21 cellular contexts compared by ENCODE assay signal in genomic region chr10:113849140-113849803, GRCh38. TPM values are rescaled to one million over a fixed set of nuclear protein-coding genes. Genes with fewer than 3 reads are reported as not detected.
A peak's percentile ranks its signal among the peaks of the same experiment; 100 is the strongest.
DNase-seq lines count a peak whose midpoint lies in the region; ATAC-seq and TF ChIP-seq lines count a peak whose summit lies in the region.
"Had no signal": no experiment of that assay in that cellular context is flagged by ENCODE, and none has a peak within 500 bp of the region (broad histone marks: within the 10 kb centered on the region; RNA-seq: fewer than 3 reads in every experiment).

No MANE protein-coding gene starts in this region.

- intact Hi-C loops in aorta (cut with DNase I), result no loop called here
- intact Hi-C loops in tibial artery (cut with DNase I; ENCODE audit: low total_unique reads), result no loop called here

- H3K4me1 Mint-ChIP-seq in activated T-cell treated with anti-CD3 and anti-CD28 coated beads, Interleukin-2, amount 50 U/mL, for 72 hours (ENCODE audit: low read depth), result peaks cover 44% of the 10 kb centered on the region
- H3K4me1 Mint-ChIP-seq in activated T-cell treated with anti-CD3 and anti-CD28 coated beads, Interleukin-2, amount 50 U/mL, for 24 hours (ENCODE audit: low read depth), result peaks cover 44% of the 10 kb centered on the region
- H3K4me1 Mint-ChIP-seq in activated T-helper 17 cell treated with anti-CD3 and anti-CD28 coated beads, Interleukin-2, amount 50 U/mL, for 72 hours, result peaks cover 15% of the 10 kb centered on the region

- peak overlapping the region in 1 of 2 donors; percentile 74 for H3K4me3 Mint-ChIP-seq in activated T-cell treated with anti-CD3 and anti-CD28 coated beads, Interleukin-2, amount 50 U/mL, for 72 hours
- H3K4me3 Mint-ChIP-seq in activated T-cell treated with anti-CD3 and anti-CD28 coated beads, Interleukin-2, amount 50 U/mL, for 24 hours, result no peak overlapping the region
- H3K4me3 Mint-ChIP-seq in activated T-helper 17 cell treated with anti-CD3 and anti-CD28 coated beads, Interleukin-2, amount 50 U/mL, for 72 hours, result peak overlapping the region; percentile 68

- H2AFZ ChIP-seq in Loucy (ENCODE audit: low read length), result no peak overlapping the region

- peak overlapping the region; percentile 95 for H3K4me2 ChIP-seq in Loucy (ENCODE audit: low read depth, low read length, poor library complexity, severe bottlenecking)
- H3K4me2 ChIP-seq: BLaER1 treated with 17β-estradiol and CSF1 and Interleukin-3, amounts not matched to agents 10 nM and 100 nM had no signal

- no peak for ATAC-seq in activated T-cell treated with anti-CD3 and anti-CD28 coated beads, Interleukin-2, amount 50 U/mL, for 72 hours (replicated peaks in 1 of 2)
- no peak for ATAC-seq in activated T-helper 17 cell treated with anti-CD3 and anti-CD28 coated beads, Interleukin-2, amount 50 U/mL, for 72 hours (replicated peaks)
- ATAC-seq in aorta (ENCODE audit: low FRiP score), result no peak
- no peak for ATAC-seq in HG03039 (IDR thresholded peaks at IDR 0.05; ENCODE audit: unreplicated experiment)

- no peaks in the 10 kb centered on the region for H3K27me3 ChIP-seq in Loucy (ENCODE audit: insufficient read depth, low read length, poor library complexity, severe bottlenecking)
- no peaks in the 10 kb centered on the region for H3K27me3 ChIP-seq in aorta (ENCODE audit: control insufficient read depth in 1 of 2, insufficient read depth in 2 of 2, low read length in 1 of 2)
- no peaks in the 10 kb centered on the region for H3K27me3 ChIP-seq in tibial artery
- H3K27me3 ChIP-seq: BLaER1 treated with 17β-estradiol and CSF1 and Interleukin-3, amounts not matched to agents 10 nM and 100 nM; SJSA1 had no signal

- H3K27me3 Mint-ChIP-seq in activated T-cell treated with anti-CD3 and anti-CD28 coated beads, Interleukin-2, amount 50 U/mL, for 72 hours (ENCODE audit: low read depth), result no peaks in the 10 kb centered on the region
- H3K27me3 Mint-ChIP-seq in activated T-cell treated with anti-CD3 and anti-CD28 coated beads, Interleukin-2, amount 50 U/mL, for 24 hours, result no peaks in the 10 kb centered on the region
- no peaks in the 10 kb centered on the region for H3K27me3 Mint-ChIP-seq in activated T-helper 17 cell treated with anti-CD3 and anti-CD28 coated beads, Interleukin-2, amount 50 U/mL, for 72 hours
- H3K27me3 Mint-ChIP-seq: CD4-positive, alpha-beta T cell had no signal

- peak; percentile 37; the same call in 1 of the 2 replicates for TF ChIP-seq CTCF in Loucy (conservative IDR thresholded peaks at IDR 0.05; ENCODE audit: low read length)
- no peak for TF ChIP-seq CTCF in tibial artery (IDR thresholded peaks at IDR 0.05)

- no peaks in the 10 kb centered on the region for H4K20me1 ChIP-seq in Loucy (ENCODE audit: insufficient read depth, low read length, poor library complexity, severe bottlenecking)
- H4K20me1 ChIP-seq: BLaER1 treated with 17β-estradiol and CSF1 and Interleukin-3, amounts not matched to agents 10 nM and 100 nM had no signal

- H3K27ac ChIP-seq in aorta (ENCODE audit: low read depth in 1 of 2, low read length in 2 of 2), result no peak overlapping the region
- H3K27ac ChIP-seq in tibial artery, result no peak overlapping the region
- H3K27ac ChIP-seq: BLaER1 treated with 17β-estradiol and CSF1 and Interleukin-3, amounts not matched to agents 10 nM and 100 nM; SJSA1 had no signal

- DNase-seq in activated T-cell treated with anti-CD3 and anti-CD28 coated beads, Interleukin-2, amount 50 U/mL, for 72 hours, result no peak
- DNase-seq in activated T-cell treated with anti-CD3 and anti-CD28 coated beads, Interleukin-2, amount 50 U/mL, for 24 hours, result no peak
- DNase-seq in aorta (no peak), tibial artery (no peak)
- DNase-seq: AML-193; CD4-positive, alpha-beta T cell; COR-L47; DMS53; HCEC 1CT; MM.1S; NCI-H2029; NCI-H446; NCI-H524 treated with DMSO at 0.1 percent for 48 hours; NCI-H82; Right ventricle myocardium superior; RPMI8226 had no signal

- H3K9me2 ChIP-seq in Loucy (replicated peaks; ENCODE audit: low read depth, low read length), result no peaks in the 10 kb centered on the region

- peaks cover 11% of the 10 kb centered on the region; the same call in 1 of the 2 replicates for H3F3A ChIP-seq in Loucy (ENCODE audit: low read depth)

- H3K36me3 Mint-ChIP-seq in activated T-cell treated with anti-CD3 and anti-CD28 coated beads, Interleukin-2, amount 50 U/mL, for 72 hours (ENCODE audit: insufficient read depth in 2 of 2), result peaks cover 13% of the 10 kb centered on the region in 2 donors
- H3K36me3 Mint-ChIP-seq in activated T-cell treated with anti-CD3 and anti-CD28 coated beads, Interleukin-2, amount 50 U/mL, for 24 hours (ENCODE audit: low read depth), result peaks cover 73% of the 10 kb centered on the region
- H3K36me3 Mint-ChIP-seq in activated T-helper 17 cell treated with anti-CD3 and anti-CD28 coated beads, Interleukin-2, amount 50 U/mL, for 72 hours (ENCODE audit: low read depth), result peaks cover 48% of the 10 kb centered on the region

- peaks cover 93% of the 10 kb centered on the region for H3K79me2 ChIP-seq in Loucy (ENCODE audit: insufficient read depth, low read length)

- H3K36me3 ChIP-seq in Loucy (ENCODE audit: insufficient read depth, low read length), result no peaks in the 10 kb centered on the region
- H3K36me3 ChIP-seq in aorta (ENCODE audit: control insufficient read depth in 1 of 2, insufficient read depth in 2 of 2, low read length in 1 of 2), result peaks cover 2 to 6% of the 10 kb centered on the region in 2 donors
- peaks cover 9 to 17% (median 17%) of the 10 kb centered on the region in 3 donors for H3K36me3 ChIP-seq in tibial artery

- H3K4me1 ChIP-seq in Loucy (ENCODE audit: insufficient read depth, low read length, poor library complexity, severe bottlenecking) (peaks cover 82% of the 10 kb centered on the region), aorta (ENCODE audit: control insufficient read depth in 1 of 2, insufficient read depth in 2 of 2, low read length in 2 of 2) (peaks cover 0 to 2% of the 10 kb centered on the region in 2 donors), tibial artery (peaks cover 0 to 17% (median 10%) of the 10 kb centered on the region in 4 donors)

- H3K4me3 ChIP-seq in Loucy (ENCODE audit: low read length, poor library complexity, severe bottlenecking), result peak overlapping the region; percentile 87
- H3K4me3 ChIP-seq in aorta (ENCODE audit: low read length in 2 of 2), result no peak overlapping the region
- no peak overlapping the region for H3K4me3 ChIP-seq in tibial artery
- H3K4me3 ChIP-seq: BLaER1 treated with 17β-estradiol and CSF1 and Interleukin-3, amounts not matched to agents 10 nM and 100 nM; SJSA1 had no signal

- H3K9me3 Mint-ChIP-seq in activated T-cell treated with anti-CD3 and anti-CD28 coated beads, Interleukin-2, amount 50 U/mL, for 72 hours, result no peaks in the 10 kb centered on the region
- no peaks in the 10 kb centered on the region for H3K9me3 Mint-ChIP-seq in activated T-cell treated with anti-CD3 and anti-CD28 coated beads, Interleukin-2, amount 50 U/mL, for 24 hours
- H3K9me3 Mint-ChIP-seq in activated T-helper 17 cell treated with anti-CD3 and anti-CD28 coated beads, Interleukin-2, amount 50 U/mL, for 72 hours, result no peaks in the 10 kb centered on the region
- H3K9me3 Mint-ChIP-seq: CD4-positive, alpha-beta T cell had no signal

- 91 to 94% methylated on average over 5 of the region's 5 CpGs for WGBS in aorta, 2 donors

- H3K9me3 ChIP-seq in Loucy (ENCODE audit: insufficient read depth, low read depth, low read length) (no peaks in the 10 kb centered on the region), aorta (ENCODE audit: control insufficient read depth, low read length) (no peaks in the 10 kb centered on the region), tibial artery (no peaks in the 10 kb centered on the region)
- H3K9me3 ChIP-seq: BLaER1 treated with 17β-estradiol and CSF1 and Interleukin-3, amounts not matched to agents 10 nM and 100 nM; SJSA1 had no signal

- H3K27ac Mint-ChIP-seq in activated T-cell treated with anti-CD3 and anti-CD28 coated beads, Interleukin-2, amount 50 U/mL, for 72 hours, result peak overlapping the region; percentile 25
- no peak overlapping the region for H3K27ac Mint-ChIP-seq in activated T-cell treated with anti-CD3 and anti-CD28 coated beads, Interleukin-2, amount 50 U/mL, for 24 hours
- H3K27ac Mint-ChIP-seq in activated T-helper 17 cell treated with anti-CD3 and anti-CD28 coated beads, Interleukin-2, amount 50 U/mL, for 72 hours, result no peak overlapping the region
- H3K27ac Mint-ChIP-seq: CD4-positive, alpha-beta T cell had no signal

- peak overlapping the region; percentile 97 for H3K9ac ChIP-seq in Loucy (ENCODE audit: low read depth, low read length, poor library complexity, severe bottlenecking)
- H3K9ac ChIP-seq: BLaER1 treated with 17β-estradiol and CSF1 and Interleukin-3, amounts not matched to agents 10 nM and 100 nM had no signal

RNA-seq across cellular contexts. Expression of gene DCLRE1A, which starts 4.6 kb away (rescaled TPM):
- 10 to 100 TPM; 15.4 to 16.5 TPM for total RNA-seq in activated T-cell treated with anti-CD3 and anti-CD28 coated beads, Interleukin-2, amount 50 U/mL, for 72 hours
- total RNA-seq in activated T-helper 17 cell treated with anti-CD3 and anti-CD28 coated beads, Interleukin-2, amount 50 U/mL, for 72 hours, result 10 to 100 TPM in 1 of 2 donors, 1 to 10 TPM in 1; 7.9 to 13.5 TPM
- 1 to 10 TPM; 3.5 to 3.8 TPM for total RNA-seq in aorta
- polyA plus RNA-seq in aorta, result 1 to 10 TPM; 1.9 to 2.0 TPM

RNA-seq across cellular contexts. Expression of gene NHLRC2, which starts 5.2 kb away (rescaled TPM):
- 10 to 100 TPM; 30.6 to 30.9 TPM for total RNA-seq in activated T-cell treated with anti-CD3 and anti-CD28 coated beads, Interleukin-2, amount 50 U/mL, for 72 hours
- 10 to 100 TPM; 14.0 to 20.5 TPM for total RNA-seq in activated T-helper 17 cell treated with anti-CD3 and anti-CD28 coated beads, Interleukin-2, amount 50 U/mL, for 72 hours
- 10 to 100 TPM; 36.7 to 40.0 TPM for total RNA-seq in aorta
- 1 to 10 TPM; 2.4 to 5.2 TPM for polyA plus RNA-seq in aorta
